Comparison of ENCODE assay signal across 9 cellular contexts in genomic region chr5:132238169-132238744, GRCh38. TPM values are rescaled to one million over a fixed set of nuclear protein-coding genes. Genes with fewer than 3 reads are reported as not detected.
A peak's percentile ranks its signal among the peaks of the same experiment; 100 is the strongest.
DNase-seq lines count a peak whose midpoint lies in the region; ATAC-seq and TF ChIP-seq lines count a peak whose summit lies in the region.
"Had no signal": no experiment of that assay in that cellular context is flagged by ENCODE, and none has a peak within 500 bp of the region (broad histone marks: within the 10 kb centered on the region; RNA-seq: fewer than 3 reads in every experiment).

No MANE protein-coding gene starts in this region.

- H3K9me3 ChIP-seq in right cardiac atrium (ENCODE audit: control insufficient read depth, low read length) = no peaks in the 10 kb centered on the region

- H3K4me1 ChIP-seq in right cardiac atrium (ENCODE audit: control insufficient read depth, insufficient read depth, low read length) = no peaks in the 10 kb centered on the region

- peaks cover 0 to 3% (median 3%) of the 10 kb centered on the region in 3 donors for H3K27me3 Mint-ChIP-seq in CD14-positive monocyte (ENCODE audit: low read depth in 3 of 3)
- H3K27me3 Mint-ChIP-seq in activated naive CD8-positive, alpha-beta T cell treated with anti-CD3 and anti-CD28 coated beads, Interleukin-2, amount 10 ng/mL, durations not matched to agents 7 days and 5 days = no peaks in the 10 kb centered on the region

- POLR2A ChIA-PET in activated naive CD8-positive, alpha-beta T cell treated with anti-CD3 and anti-CD28 coated beads, Interleukin-2, amount 10 ng/mL, durations not matched to agents 7 days and 5 days (lab: Charles Lee) = interaction anchor here (0.9 to 1.1 kb wide), 2 partner anchors 11 to 258 kb away, joined by 3 read pairs; partner anchors contain the start of gene P4HA2

- H3K9me3 Mint-ChIP-seq in CD14-positive monocyte = peaks cover under 1 to 12% (median 5%) of the 10 kb centered on the region in 7 donors
- H3K9me3 Mint-ChIP-seq in activated naive CD8-positive, alpha-beta T cell treated with anti-CD3 and anti-CD28 coated beads, Interleukin-2, amount 10 ng/mL, durations not matched to agents 7 days and 5 days = peaks cover 4% of the 10 kb centered on the region

- TF ChIP-seq EP300 in Ishikawa (IDR thresholded peaks at IDR 0.05; ENCODE audit: borderline replicate concordance) = no peak

- TF ChIP-seq RAD21 in Ishikawa (IDR thresholded peaks at IDR 0.05; ENCODE audit: low read depth) = peak; percentile 81

- ATAC-seq in GM19395 (IDR thresholded peaks at IDR 0.05; ENCODE audit: unreplicated experiment) = peak; percentile 75
- ATAC-seq in activated naive CD8-positive, alpha-beta T cell treated with anti-CD3 and anti-CD28 coated beads, Interleukin-2, amount 10 ng/mL, durations not matched to agents 7 days and 5 days (ENCODE audit: low read depth) = peak; percentile 82
- peak; percentile 76 to 80 for ATAC-seq in right cardiac atrium
- ATAC-seq in GM18520 (IDR thresholded peaks at IDR 0.05; ENCODE audit: unreplicated experiment) = no peak

- H3K4me3 Mint-ChIP-seq in CD14-positive monocyte = no peak overlapping the region
- H3K4me3 Mint-ChIP-seq in activated naive CD8-positive, alpha-beta T cell treated with anti-CD3 and anti-CD28 coated beads, Interleukin-2, amount 10 ng/mL, durations not matched to agents 7 days and 5 days = no peak overlapping the region
- H3K4me3 Mint-ChIP-seq: IgD-negative memory B cell had no signal

- no peaks in the 10 kb centered on the region for H3K27me3 ChIP-seq in right cardiac atrium (ENCODE audit: control insufficient read depth, insufficient read depth)

- 7% methylated on average over 1 of the region's 1 CpG for WGBS in right cardiac atrium

- no peak overlapping the region for H3K4me3 ChIP-seq in right cardiac atrium (ENCODE audit: low read length)

- H3K4me1 Mint-ChIP-seq in CD14-positive monocyte = no peaks in the 10 kb centered on the region
- H3K4me1 Mint-ChIP-seq in activated naive CD8-positive, alpha-beta T cell treated with anti-CD3 and anti-CD28 coated beads, Interleukin-2, amount 10 ng/mL, durations not matched to agents 7 days and 5 days = peaks cover 5% of the 10 kb centered on the region
- H3K4me1 Mint-ChIP-seq: IgD-negative memory B cell had no signal

- peak; percentile 88 for TF ChIP-seq CTCF in CD14-positive monocyte (IDR thresholded peaks at IDR 0.05)

- DNase-seq in CD14-positive monocyte (ENCODE audit: low spot score) (peak; percentile 58), SKM-1 treated with dmso at 0.1 percent for 144 hours (lab: John Stamatoyannopoulos, UW; ENCODE audit: unreplicated experiment) (peak; percentile 56), right cardiac atrium (peak; percentile 75 to 89 (median 76))
- peak; percentile 72 for DNase-seq in activated naive CD8-positive, alpha-beta T cell treated with anti-CD3 and anti-CD28 coated beads, Interleukin-2, amount 10 ng/mL, durations not matched to agents 7 days and 5 days
- peak; percentile 42 to 85 for DNase-seq in stimulated activated CD4-positive, alpha-beta T cell treated with anti-CD3 and anti-CD28 coated beads, Interleukin-12 subunit alpha, Interleukin-12 subunit beta, amount 100 ng/mL, for 24 hours (ENCODE audit: low read depth in 2 of 2)

- intact Hi-C loops in CD14-positive monocyte (cut with micrococcal nuclease) (no loop called here), right cardiac atrium (cut with DNase I) (loop anchor here in 1 of 4 donors (10.0 kb wide), 1 partner anchor 47 kb away; no protein-coding TSS in a partner anchor)

- no peaks in the 10 kb centered on the region for H3K36me3 Mint-ChIP-seq in CD14-positive monocyte
- H3K36me3 Mint-ChIP-seq in activated naive CD8-positive, alpha-beta T cell treated with anti-CD3 and anti-CD28 coated beads, Interleukin-2, amount 10 ng/mL, durations not matched to agents 7 days and 5 days = no peaks in the 10 kb centered on the region

- no peak overlapping the region for H3K27ac Mint-ChIP-seq in CD14-positive monocyte
- H3K27ac Mint-ChIP-seq in activated naive CD8-positive, alpha-beta T cell treated with anti-CD3 and anti-CD28 coated beads, Interleukin-2, amount 10 ng/mL, durations not matched to agents 7 days and 5 days = peak overlapping the region; percentile 23

- no peak overlapping the region for H3K27ac ChIP-seq in right cardiac atrium (ENCODE audit: low read length)

TF ChIP-seq in Ishikawa, 13 proteins besides CTCF, POLR2A, EP300 and RAD21:
- TF ChIP-seq, protein P1, sequence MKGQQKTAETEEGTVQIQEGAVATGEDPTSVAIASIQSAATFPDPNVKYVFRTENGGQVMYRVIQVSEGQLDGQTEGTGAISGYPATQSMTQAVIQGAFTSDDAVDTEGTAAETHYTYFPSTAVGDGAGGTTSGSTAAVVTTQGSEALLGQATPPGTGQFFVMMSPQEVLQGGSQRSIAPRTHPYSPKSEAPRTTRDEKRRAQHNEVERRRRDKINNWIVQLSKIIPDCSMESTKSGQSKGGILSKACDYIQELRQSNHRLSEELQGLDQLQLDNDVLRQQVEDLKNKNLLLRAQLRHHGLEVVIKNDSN (IDR thresholded peaks at IDR 0.05) = no peak
- no peak for TF ChIP-seq NFIC (IDR thresholded peaks at IDR 0.05)
- TF ChIP-seq TCF12 (IDR thresholded peaks at IDR 0.05; ENCODE audit: low read depth) = no peak
TF ChIP-seq in Ishikawa: peak in this region for 0.

RNA-seq across cellular contexts. Expression of gene P4HA2, which starts 10.6 kb away (rescaled TPM):
- under 1 TPM; 0.45 to 0.99 TPM for polyA plus RNA-seq in CD14-positive monocyte
- 10 to 100 TPM; 10.1 to 10.7 TPM for total RNA-seq in activated naive CD8-positive, alpha-beta T cell treated with anti-CD3 and anti-CD28 coated beads, Interleukin-2, amount 10 ng/mL, durations not matched to agents 7 days and 5 days
- total RNA-seq in right cardiac atrium = 100 to 1,000 TPM in 1 of 4 donors, 10 to 100 TPM in 3; 58.9 to 103 (median 71.8) TPM
- 51.9 TPM for polyA plus RNA-seq in right cardiac atrium

RNA-seq across cellular contexts. Expression of gene PDLIM4, which starts 19.2 kb away (rescaled TPM):
- polyA plus RNA-seq in CD14-positive monocyte (not detected), right cardiac atrium (35.0 TPM)
- under 1 TPM in 1 of 2 experiments, not detected in 1; 0.64 TPM for total RNA-seq in activated naive CD8-positive, alpha-beta T cell treated with anti-CD3 and anti-CD28 coated beads, Interleukin-2, amount 10 ng/mL, durations not matched to agents 7 days and 5 days
- total RNA-seq in right cardiac atrium = 100 to 1,000 TPM in 1 of 4 donors, 10 to 100 TPM in 3; 47.8 to 113 (median 54.3) TPM
- polyA plus RNA-seq: IgD-negative memory B cell had no signal

RNA-seq across cellular contexts. Expression of gene SLC22A4, which starts 55.9 kb away (rescaled TPM):
- 10 to 100 TPM; 12.2 to 13.0 TPM for polyA plus RNA-seq in CD14-positive monocyte
- total RNA-seq in activated naive CD8-positive, alpha-beta T cell treated with anti-CD3 and anti-CD28 coated beads, Interleukin-2, amount 10 ng/mL, durations not matched to agents 7 days and 5 days = under 1 TPM in 1 of 2 experiments, not detected in 1; 0.14 TPM
- total RNA-seq in right cardiac atrium = 1 to 10 TPM; 1.9 to 6.5 (median 2.4) TPM
- 0.86 TPM for polyA plus RNA-seq in right cardiac atrium
- polyA plus RNA-seq: IgD-negative memory B cell had no signal

Comparison
In these comparisons a context has a peak if more than half of its experiments do, and no peak if none do; other contexts are left out.
1. RNA of gene P4HA2, which starts 10.6 kb away (total RNA-seq): 58.9 to 103 TPM in right cardiac atrium; 10.1 to 10.7 TPM in activated naive CD8-positive, alpha-beta T cell treated with anti-CD3 and anti-CD28 coated beads, Interleukin-2, amount 10 ng/mL, durations not matched to agents 7 days and 5 days; every median in the first group is over 4 times any median in the second.
2. RNA of gene PDLIM4, which starts 19.2 kb away (total RNA-seq): 47.8 to 113 TPM in right cardiac atrium; 0.64 TPM in activated naive CD8-positive, alpha-beta T cell treated with anti-CD3 and anti-CD28 coated beads, Interleukin-2, amount 10 ng/mL, durations not matched to agents 7 days and 5 days; every median in the first group is over 10 times any median in the second.
3. Peak in every context shown above with its lines, with median percentiles within 50 percentile points of each other: DNase-seq.